Comparison of ENCODE assay signal across 8 cellular contexts in genomic region chr18:6729247-6730091, GRCh38. TPM values are rescaled to one million over a fixed set of nuclear protein-coding genes. Genes with fewer than 3 reads are reported as not detected.
A peak's percentile ranks its signal among the peaks of the same experiment; 100 is the strongest.
DNase-seq lines count a peak whose midpoint lies in the region; ATAC-seq, FAIRE-seq and TF ChIP-seq lines count a peak whose summit lies in the region.

ARHGAP28 (plus strand) TSS chr18:6729716; CDS start chr18:6729822, 106 bp downstream.

- H3K27me3 Mint-ChIP-seq in activated CD8-positive, alpha-beta T cell treated with anti-CD3 and anti-CD28 coated beads, Interleukin-2, amount 10 ng/mL, durations not matched to agents 7 days and 5 days (ENCODE audit: low read depth): peaks cover 20% of the 10 kb centered on the region
- peaks cover 34 to 44% (median 41%) of the 10 kb centered on the region in 5 donors for H3K27me3 Mint-ChIP-seq in naive thymus-derived CD4-positive, alpha-beta T cell

- CTCF ChIA-PET in activated CD8-positive, alpha-beta T cell treated with anti-CD3 and anti-CD28 coated beads, Interleukin-2, amount 10 ng/mL, durations not matched to agents 7 days and 5 days (lab: Charles Lee): no interaction called here
- CTCF ChIA-PET in naive thymus-derived CD4-positive, alpha-beta T cell (lab: Charles Lee): no interaction called here

- 0 to 1% methylated on average over 55 to 96 of the region's 96 CpGs for WGBS in aorta, 2 donors

- no peaks in the 10 kb centered on the region for H3K36me3 ChIP-seq in naive thymus-derived CD4-positive, alpha-beta T cell (ENCODE audit: control insufficient read depth in 2 of 3, insufficient read depth in 3 of 3, low read length in 3 of 3)
- H3K36me3 ChIP-seq in aorta (ENCODE audit: control insufficient read depth in 1 of 2, insufficient read depth in 2 of 2, low read length in 1 of 2): no peaks in the 10 kb centered on the region

- no peaks in the 10 kb centered on the region for H3K9me3 Mint-ChIP-seq in activated CD8-positive, alpha-beta T cell treated with anti-CD3 and anti-CD28 coated beads, Interleukin-2, amount 10 ng/mL, durations not matched to agents 7 days and 5 days (ENCODE audit: insufficient read depth)
- H3K9me3 Mint-ChIP-seq in naive thymus-derived CD4-positive, alpha-beta T cell: peaks cover 0 to 6% (median 2%) of the 10 kb centered on the region in 11 donors

- FAIRE-seq in H54 (lab: Jason Lieb, UNC): peak; percentile 84

- H3K4me3 Mint-ChIP-seq in activated CD8-positive, alpha-beta T cell treated with anti-CD3 and anti-CD28 coated beads, Interleukin-2, amount 10 ng/mL, durations not matched to agents 7 days and 5 days: peak within 1 kb of the TSS; percentile 57
- peak within 1 kb of the TSS in 7 of 10 donors; percentile 10 to 81 (median 30) for H3K4me3 Mint-ChIP-seq in naive thymus-derived CD4-positive, alpha-beta T cell

- intact Hi-C loops in naive thymus-derived CD4-positive, alpha-beta T cell (cut with micrococcal nuclease): no loop called here
- intact Hi-C loops in aorta (cut with DNase I): no loop called here

- peaks cover 6% of the 10 kb centered on the region for H3K4me1 Mint-ChIP-seq in activated CD8-positive, alpha-beta T cell treated with anti-CD3 and anti-CD28 coated beads, Interleukin-2, amount 10 ng/mL, durations not matched to agents 7 days and 5 days (ENCODE audit: low read depth)
- peaks cover 0 to 12% (median 5%) of the 10 kb centered on the region in 7 donors for H3K4me1 Mint-ChIP-seq in naive thymus-derived CD4-positive, alpha-beta T cell

- POLR2A ChIA-PET in activated CD8-positive, alpha-beta T cell treated with anti-CD3 and anti-CD28 coated beads, Interleukin-2, amount 10 ng/mL, durations not matched to agents 7 days and 5 days (lab: Charles Lee): no interaction called here
- POLR2A ChIA-PET in naive thymus-derived CD4-positive, alpha-beta T cell (lab: Charles Lee): no interaction called here

- TF ChIP-seq POLR2A in H54 (IDR thresholded peaks at IDR 0.05; ENCODE audit: low read depth, low read length): peak; percentile 62

- no peaks in the 10 kb centered on the region for H3K36me3 Mint-ChIP-seq in activated CD8-positive, alpha-beta T cell treated with anti-CD3 and anti-CD28 coated beads, Interleukin-2, amount 10 ng/mL, durations not matched to agents 7 days and 5 days (ENCODE audit: low read depth)
- no peaks in the 10 kb centered on the region for H3K36me3 Mint-ChIP-seq in naive thymus-derived CD4-positive, alpha-beta T cell

- TF ChIP-seq CTCF in foreskin keratinocyte (conservative IDR thresholded peaks at IDR 0.05): peak; percentile 51

- H3K4me1 ChIP-seq in foreskin keratinocyte (peaks cover 4% of the 10 kb centered on the region), aorta (ENCODE audit: control insufficient read depth in 1 of 2, insufficient read depth in 2 of 2, low read length in 2 of 2) (no peaks in the 10 kb centered on the region)
- H3K4me1 ChIP-seq in naive thymus-derived CD4-positive, alpha-beta T cell (ENCODE audit: control insufficient read depth in 2 of 2, insufficient read depth in 2 of 2, low read length in 2 of 2): no peaks in the 10 kb centered on the region

- H3K27ac ChIP-seq in foreskin keratinocyte (no peak within 1 kb of the TSS), aorta (ENCODE audit: low read depth in 1 of 2, low read length in 2 of 2) (no peak within 1 kb of the TSS)
- H3K27ac ChIP-seq in naive thymus-derived CD4-positive, alpha-beta T cell (ENCODE audit: low read depth, low read length): no peak within 1 kb of the TSS

- H3K9me3 ChIP-seq in naive thymus-derived CD4-positive, alpha-beta T cell (ENCODE audit: control insufficient read depth in 2 of 3, low read length in 3 of 3): no peaks in the 10 kb centered on the region
- H3K9me3 ChIP-seq in aorta (ENCODE audit: control insufficient read depth, low read length): no peaks in the 10 kb centered on the region

- peak; percentile 85 for ATAC-seq in activated CD8-positive, alpha-beta T cell treated with anti-CD3 and anti-CD28 coated beads, Interleukin-2, amount 10 ng/mL, durations not matched to agents 7 days and 5 days
- ATAC-seq in foreskin keratinocyte (peak; percentile 91), aorta (ENCODE audit: low FRiP score) (peak; percentile 87), HG03045 (IDR thresholded peaks at IDR 0.05; ENCODE audit: unreplicated experiment) (no peak)
- peak; percentile 36 for ATAC-seq in naive thymus-derived CD4-positive, alpha-beta T cell

- no peaks in the 10 kb centered on the region for H3K27me3 ChIP-seq in foreskin keratinocyte
- H3K27me3 ChIP-seq in naive thymus-derived CD4-positive, alpha-beta T cell (ENCODE audit: control insufficient read depth in 2 of 2, insufficient read depth in 2 of 2, low read length in 2 of 2): no peaks in the 10 kb centered on the region
- H3K27me3 ChIP-seq in aorta (ENCODE audit: control insufficient read depth in 1 of 2, insufficient read depth in 2 of 2, low read length in 1 of 2): no peaks in the 10 kb centered on the region

- H3K4me3 ChIP-seq in naive thymus-derived CD4-positive, alpha-beta T cell (ENCODE audit: low read length): no peak within 1 kb of the TSS
- peak within 1 kb of the TSS; percentile 12 to 44 for H3K4me3 ChIP-seq in aorta (ENCODE audit: low read length in 2 of 2)

- DNase-seq in ELR (ENCODE audit: low read depth): peak; percentile 55
- peak; percentile 68 for DNase-seq in H54 (ENCODE audit: insufficient read length, low spot score)
- peak; percentile 31 for DNase-seq in NCI-H187 treated with DMSO at 0.1 percent for 48 hours (lab: John Stamatoyannopoulos, UW)
- peak; percentile 23 for DNase-seq in activated CD8-positive, alpha-beta T cell treated with anti-CD3 and anti-CD28 coated beads, Interleukin-2, amount 10 ng/mL, durations not matched to agents 7 days and 5 days
- peak; percentile 62 to 83 for DNase-seq in foreskin keratinocyte
- DNase-seq in naive thymus-derived CD4-positive, alpha-beta T cell: peak in 1 of 9 donors; percentile 21
- peak; percentile 73 to 86 for DNase-seq in aorta

- H3K27ac Mint-ChIP-seq in activated CD8-positive, alpha-beta T cell treated with anti-CD3 and anti-CD28 coated beads, Interleukin-2, amount 10 ng/mL, durations not matched to agents 7 days and 5 days: no peak within 1 kb of the TSS
- H3K27ac Mint-ChIP-seq in naive thymus-derived CD4-positive, alpha-beta T cell: no peak within 1 kb of the TSS

RNA-seq across cellular contexts. Expression of gene ARHGAP28, which starts in this region (rescaled TPM):
- total RNA-seq in activated CD8-positive, alpha-beta T cell treated with anti-CD3 and anti-CD28 coated beads, Interleukin-2, amount 10 ng/mL, durations not matched to agents 7 days and 5 days: not detected
- 0.21 and 0.24 TPM in 2 replicates for total RNA-seq in foreskin keratinocyte
- polyA plus RNA-seq in foreskin keratinocyte: 0.03 and 0.06 TPM in 2 replicates
- not detected for total RNA-seq in naive thymus-derived CD4-positive, alpha-beta T cell
- polyA plus RNA-seq in naive thymus-derived CD4-positive, alpha-beta T cell: not detected
- 1 to 10 TPM; 3.5 to 8.6 TPM for total RNA-seq in aorta
- polyA plus RNA-seq in aorta: 1 to 10 TPM in 1 of 2 donors, under 1 TPM in 1; 0.05 to 2.5 TPM

Comparison
In these comparisons a context has a peak if more than half of its experiments do, and no peak if none do; other contexts are left out.
1. Peak in DNase-seq and ATAC-seq in activated CD8-positive, alpha-beta T cell treated with anti-CD3 and anti-CD28 coated beads, Interleukin-2, amount 10 ng/mL, durations not matched to agents 7 days and 5 days; RNA of the gene not detected or under 1 TPM.
2. Peak in DNase-seq and ATAC-seq in foreskin keratinocyte; RNA of the gene not detected or under 1 TPM.
3. Peak in ATAC-seq in naive thymus-derived CD4-positive, alpha-beta T cell; RNA of the gene not detected or under 1 TPM.